1 cellular context compared by ENCODE assay signal in genomic region chr5:73498057-73498992, GRCh38.
TF ChIP-seq lines count a peak whose summit lies in the region.

BTF3 (plus strand) TSS chr5:73498442; CDS start chr5:73498668, 226 bp downstream.

TF ChIP-seq in HepG2, 621 proteins besides CTCF, POLR2A, EP300 and RAD21 (continued from another document and continues in another):
- TF ChIP-seq MXD1 (CRISPR knock-in tag; IDR thresholded peaks at IDR 0.05) (peak; percentile 60), GATAD1 (CRISPR knock-in tag; IDR thresholded peaks at IDR 0.05) (peak; percentile 84), RNF2 (conservative IDR thresholded peaks at IDR 0.05; ENCODE audit: low read depth) (peak; percentile 63; the same call in 1 of the 2 replicates), ETS1 (CRISPR knock-in tag; IDR thresholded peaks at IDR 0.05) (peak; percentile 87; the same call in 1 of the 2 replicates), ELF1 (CRISPR knock-in tag; IDR thresholded peaks at IDR 0.05) (peak; percentile 84), ZBTB46 (CRISPR knock-in tag; IDR thresholded peaks at IDR 0.05; ENCODE audit: borderline replicate concordance) (peak; percentile 92), ZNF362 (CRISPR knock-in tag; IDR thresholded peaks at IDR 0.05; ENCODE audit: borderline replicate concordance) (peak; percentile 27; the same call in 1 of the 2 replicates), ZXDC (CRISPR knock-in tag; IDR thresholded peaks at IDR 0.05) (0 out of 2 replicates have a peak, but pooled peaks have one; percentile 62), ZSCAN21 (CRISPR knock-in tag; IDR thresholded peaks at IDR 0.05; ENCODE audit: borderline replicate concordance) (0 out of 2 replicates have a peak, but pooled peaks have one; percentile 62), ZNF224 (CRISPR knock-in tag; IDR thresholded peaks at IDR 0.05) (0 out of 2 replicates have a peak, but pooled peaks have one; percentile 28), ZNF180 (CRISPR knock-in tag; IDR thresholded peaks at IDR 0.05; ENCODE audit: borderline replicate concordance, low read depth) (peak; percentile 41; the same call in 1 of the 2 replicates), ZNF407 (CRISPR knock-in tag; IDR thresholded peaks at IDR 0.05; ENCODE audit: not compliant biosample characterization) (peak; percentile 74), ZNF709 (CRISPR knock-in tag; IDR thresholded peaks at IDR 0.05) (peak; percentile 65), IRF2 (CRISPR knock-in tag; IDR thresholded peaks at IDR 0.05) (peak; percentile 42; the same call in 1 of the 2 replicates), ZBTB7B (CRISPR knock-in tag; IDR thresholded peaks at IDR 0.05) (peak; percentile 83), EZH2 (conservative IDR thresholded peaks at IDR 0.05; ENCODE audit: low read depth, low read length) (no peak), RXRB (CRISPR knock-in tag; IDR thresholded peaks at IDR 0.05; ENCODE audit: borderline replicate concordance) (no peak), ERF (CRISPR knock-in tag; IDR thresholded peaks at IDR 0.05) (peak; percentile 69), ZBTB21 (CRISPR knock-in tag; IDR thresholded peaks at IDR 0.05) (no peak; the same call in 1 of the 2 replicates), CAMTA2 (CRISPR knock-in tag; IDR thresholded peaks at IDR 0.05; ENCODE audit: borderline replicate concordance) (peak; percentile 85), ZNF432 (CRISPR knock-in tag; IDR thresholded peaks at IDR 0.05; ENCODE audit: borderline replicate concordance) (no peak), CBX2 (IDR thresholded peaks at IDR 0.05; ENCODE audit: low read depth, low read length) (no peak), CBX2 (CRISPR knock-in tag; IDR thresholded peaks at IDR 0.05; ENCODE audit: low read depth) (no peak), HOXA3 (CRISPR knock-in tag; IDR thresholded peaks at IDR 0.05) (peak; percentile 97), MLX (CRISPR knock-in tag; IDR thresholded peaks at IDR 0.05) (no peak), RAD51 (IDR thresholded peaks at IDR 0.05; ENCODE audit: borderline replicate concordance) (no peak), ZNF879 (CRISPR knock-in tag; IDR thresholded peaks at IDR 0.05) (no peak), NAIF1 (CRISPR knock-in tag; IDR thresholded peaks at IDR 0.05; ENCODE audit: borderline replicate concordance) (peak; percentile 69; the same call in 1 of the 2 replicates), MBD4 (IDR thresholded peaks at IDR 0.05; ENCODE audit: borderline replicate concordance, low read length) (no peak), ZNF766 (CRISPR knock-in tag; IDR thresholded peaks at IDR 0.05; ENCODE audit: borderline replicate concordance) (peak; percentile 18; the same call in 1 of the 2 replicates), ZNF768 (CRISPR knock-in tag; IDR thresholded peaks at IDR 0.05) (peak; percentile 39; the same call in 1 of the 2 replicates), BATF2 (CRISPR knock-in tag; IDR thresholded peaks at IDR 0.05) (peak; percentile 46; the same call in 1 of the 2 replicates), ZMAT5 (CRISPR knock-in tag; IDR thresholded peaks at IDR 0.05; ENCODE audit: borderline replicate concordance, low read depth) (no peak), ZNF761 (CRISPR knock-in tag; conservative IDR thresholded peaks at IDR 0.05) (peak; percentile 88), ZNF75D (CRISPR knock-in tag; IDR thresholded peaks at IDR 0.05; ENCODE audit: borderline replicate concordance) (no peak), HOXA5 (CRISPR knock-in tag; IDR thresholded peaks at IDR 0.05) (peak; percentile 77), SPEN (CRISPR knock-in tag; IDR thresholded peaks at IDR 0.05; ENCODE audit: low read depth) (peak; percentile 89), ZNF567 (CRISPR knock-in tag; IDR thresholded peaks at IDR 0.05; ENCODE audit: borderline replicate concordance) (no peak), PHB2 (IDR thresholded peaks at IDR 0.05; ENCODE audit: partially characterized antibody) (no peak), PRMT3 (CRISPR knock-in tag; IDR thresholded peaks at IDR 0.05; ENCODE audit: borderline replicate concordance, low read depth) (no peak), MATR3 (CRISPR knock-in tag; IDR thresholded peaks at IDR 0.05) (no peak), ZNF530 (CRISPR knock-in tag; IDR thresholded peaks at IDR 0.05; ENCODE audit: low read depth) (0 out of 2 replicates have a peak, but pooled peaks have one; percentile 57), NR2F6 (IDR thresholded peaks at IDR 0.05) (no peak), NR2F6 (CRISPR knock-in tag; IDR thresholded peaks at IDR 0.05) (peak; percentile 9; the same call in 1 of the 2 replicates), SMAD1 (CRISPR knock-in tag; IDR thresholded peaks at IDR 0.05; ENCODE audit: borderline replicate concordance, low read depth) (no peak), TOE1 (CRISPR knock-in tag; IDR thresholded peaks at IDR 0.05) (peak; percentile 37; the same call in 1 of the 2 replicates), RFX1 (IDR thresholded peaks at IDR 0.05) (no peak)
